Comparison of ENCODE assay signal across 1 cellular context in genomic region chr17:28370035-28370743, GRCh38.
TF ChIP-seq lines count a peak whose summit lies in the region.

Gene VTN, minus strand, starts transcription at chr17:28370307. Its CDS starts 104 bp downstream, at chr17:28370203.

TF ChIP-seq in HepG2, 621 proteins besides CTCF, POLR2A, EP300 and RAD21 (continued from another document and continues in another):
- peak; percentile 86; the same call in 1 of the 2 replicates for TF ChIP-seq ZNF281 (CRISPR knock-in tag; IDR thresholded peaks at IDR 0.05; ENCODE audit: borderline replicate concordance)
- peak; percentile 76; the same call in 1 of the 2 replicates for TF ChIP-seq NRL (CRISPR knock-in tag; IDR thresholded peaks at IDR 0.05; ENCODE audit: borderline replicate concordance)
- TF ChIP-seq PAWR (CRISPR knock-in tag; IDR thresholded peaks at IDR 0.05; ENCODE audit: borderline replicate concordance): no peak
- TF ChIP-seq ZBTB38 (CRISPR knock-in tag; IDR thresholded peaks at IDR 0.05): no peak
- TF ChIP-seq GMEB1 (CRISPR knock-in tag; IDR thresholded peaks at IDR 0.05; ENCODE audit: borderline replicate concordance): peak; percentile 34; the same call in 1 of the 2 replicates
- no peak for TF ChIP-seq SRY (CRISPR knock-in tag; IDR thresholded peaks at IDR 0.05)
- TF ChIP-seq ZKSCAN5 (CRISPR knock-in tag; IDR thresholded peaks at IDR 0.05): no peak
- no peak for TF ChIP-seq NFATC3 (CRISPR knock-in tag; IDR thresholded peaks at IDR 0.05)
- TF ChIP-seq ZFP90 (CRISPR knock-in tag; IDR thresholded peaks at IDR 0.05; ENCODE audit: borderline replicate concordance): peak; percentile 90; the same call in 1 of the 2 replicates
- no peak for TF ChIP-seq AGO1 (IDR thresholded peaks at IDR 0.05; ENCODE audit: low read depth, low read length, poor library complexity, severe bottlenecking)
- TF ChIP-seq ZNF33B (CRISPR knock-in tag; IDR thresholded peaks at IDR 0.05): peak; percentile 71; the same call in 1 of the 2 replicates
- no peak for TF ChIP-seq TBL1XR1 (IDR thresholded peaks at IDR 0.05; ENCODE audit: borderline replicate concordance, low read length, partially characterized antibody)
- TF ChIP-seq ZMYM3 (CRISPR knock-in tag; IDR thresholded peaks at IDR 0.05): peak; percentile 42
- TF ChIP-seq ZGPAT (CRISPR knock-in tag; IDR thresholded peaks at IDR 0.05): peak; percentile 92
- TF ChIP-seq SRSF1 (optimal IDR thresholded peaks at IDR 0.05; ENCODE audit: low read depth, low read length): no peak
- TF ChIP-seq ZNF557 (CRISPR knock-in tag; IDR thresholded peaks at IDR 0.05): no peak
- TF ChIP-seq ARNT2 (CRISPR knock-in tag; IDR thresholded peaks at IDR 0.05; ENCODE audit: low read depth): 0 out of 2 replicates have a peak, but pooled peaks have one; percentile 41
- TF ChIP-seq ATF4 (CRISPR knock-in tag; IDR thresholded peaks at IDR 0.05): peak in 1 of 2 experiments; percentile 7; a peak in 1 of 4 replicates
- 0 out of 2 replicates have a peak, but pooled peaks have one; percentile 49 for TF ChIP-seq ARNTL (CRISPR knock-in tag; IDR thresholded peaks at IDR 0.05)
- TF ChIP-seq MXI1 (IDR thresholded peaks at IDR 0.05; ENCODE audit: borderline replicate concordance, low read depth, low read length): no peak; the same call in 2 of the 3 replicates
- no peak for TF ChIP-seq ZNF234 (CRISPR knock-in tag; conservative IDR thresholded peaks at IDR 0.05)
- peak; percentile 88 for TF ChIP-seq ZMYM2 (CRISPR knock-in tag; IDR thresholded peaks at IDR 0.05)
- no peak for TF ChIP-seq ZNF577 (CRISPR knock-in tag; IDR thresholded peaks at IDR 0.05; ENCODE audit: borderline replicate concordance, low read depth)
- TF ChIP-seq CENPBD1 (CRISPR knock-in tag; IDR thresholded peaks at IDR 0.05; ENCODE audit: borderline replicate concordance, low read depth): no peak
- peak; percentile 40; the same call in 1 of the 2 replicates for TF ChIP-seq KMT2A (CRISPR knock-in tag; IDR thresholded peaks at IDR 0.05)
- peak; percentile 91; the same call in 1 of the 2 replicates for TF ChIP-seq GATA4 (IDR thresholded peaks at IDR 0.05; ENCODE audit: borderline replicate concordance, low read depth)
- no peak for TF ChIP-seq NBN (conservative IDR thresholded peaks at IDR 0.05)
- no peak for TF ChIP-seq ZZZ3 (CRISPR knock-in tag; IDR thresholded peaks at IDR 0.05; ENCODE audit: borderline replicate concordance)
- peak; percentile 84; the same call in 1 of the 2 replicates for TF ChIP-seq ZBTB10 (CRISPR knock-in tag; IDR thresholded peaks at IDR 0.05; ENCODE audit: borderline replicate concordance)
- peak; percentile 79 for TF ChIP-seq ZNF614 (CRISPR knock-in tag; IDR thresholded peaks at IDR 0.05; ENCODE audit: borderline replicate concordance)
- no peak for TF ChIP-seq ZNF512 (CRISPR knock-in tag; IDR thresholded peaks at IDR 0.05)
- TF ChIP-seq ZNF232 (CRISPR knock-in tag; IDR thresholded peaks at IDR 0.05; ENCODE audit: borderline replicate concordance): peak; percentile 86; the same call in 1 of the 2 replicates
- peak; percentile 70; the same call in 1 of the 2 replicates for TF ChIP-seq AHR (CRISPR knock-in tag; IDR thresholded peaks at IDR 0.05)
- peak; percentile 85; the same call in 1 of the 2 replicates for TF ChIP-seq YEATS4 (CRISPR knock-in tag; IDR thresholded peaks at IDR 0.05; ENCODE audit: borderline replicate concordance)
- peak; percentile 86 for TF ChIP-seq TARDBP (CRISPR knock-in tag; IDR thresholded peaks at IDR 0.05)
- TF ChIP-seq THAP8 (CRISPR knock-in tag; IDR thresholded peaks at IDR 0.05; ENCODE audit: borderline replicate concordance): no peak
- peak; percentile 30; the same call in 1 of the 2 replicates for TF ChIP-seq PRDM10 (CRISPR knock-in tag; IDR thresholded peaks at IDR 0.05; ENCODE audit: low read depth)
- peak; percentile 97 to 98 for TF ChIP-seq NR2F1 (CRISPR knock-in tag; IDR thresholded peaks at IDR 0.05)
- no peak for TF ChIP-seq DBP (CRISPR knock-in tag; IDR thresholded peaks at IDR 0.05; ENCODE audit: not compliant biosample characterization)
- TF ChIP-seq ZIK1 (CRISPR knock-in tag; IDR thresholded peaks at IDR 0.05; ENCODE audit: borderline replicate concordance, low read depth): peak; percentile 50; the same call in 1 of the 2 replicates
- TF ChIP-seq ZNF616 (CRISPR knock-in tag; IDR thresholded peaks at IDR 0.05; ENCODE audit: low read depth): 0 out of 2 replicates have a peak, but pooled peaks have one; percentile 24
